In genomic region chr6:156776841-156777576, GRCh38 we compare ENCODE assay signal across 8 cellular contexts.
A peak's percentile ranks its signal among the peaks of the same experiment; 100 is the strongest.
DNase-seq lines count a peak whose midpoint lies in the region; ATAC-seq and TF ChIP-seq lines count a peak whose summit lies in the region.

TSS of gene ARID1B (plus strand) at chr6:156777378. CDS start at chr6:156777681, 303 bp downstream.

- TF ChIP-seq CTCF in VCaP (conservative IDR thresholded peaks at IDR 0.05) = no peak

- in situ Hi-C loops in T47D (cut with HindIII; ENCODE audit: low pct_unique_long_range_greater_than_20kb, low sequenced_read_pairs) = no loop called here

- peak; percentile 52 for ATAC-seq in HG02852 (IDR thresholded peaks at IDR 0.05; ENCODE audit: unreplicated experiment)

- DNase-seq in NCI-H2081 (lab: John Stamatoyannopoulos, UW) (peak; percentile 59 to 74), NCI-H2081 treated with DMSO at 0.1 percent for 48 hours (lab: John Stamatoyannopoulos, UW) (no peak), NCI-H2029 (lab: John Stamatoyannopoulos, UW) (peak; percentile 75), T47D (ENCODE audit: low read depth in 1 of 2, low spot score in 1 of 2) (peak; percentile 51 to 90), iPS-NIHi7 (ENCODE audit: extremely low spot score) (peak; percentile 60), smooth muscle cell of the brain vasculature (ENCODE audit: low read depth, low spot score) (peak; percentile 51)

- H3K27ac ChIP-seq in VCaP = peak within 1 kb of the TSS; percentile 99
